ENCODE assay signal across 1 cellular context in the genomic region with DNA sequence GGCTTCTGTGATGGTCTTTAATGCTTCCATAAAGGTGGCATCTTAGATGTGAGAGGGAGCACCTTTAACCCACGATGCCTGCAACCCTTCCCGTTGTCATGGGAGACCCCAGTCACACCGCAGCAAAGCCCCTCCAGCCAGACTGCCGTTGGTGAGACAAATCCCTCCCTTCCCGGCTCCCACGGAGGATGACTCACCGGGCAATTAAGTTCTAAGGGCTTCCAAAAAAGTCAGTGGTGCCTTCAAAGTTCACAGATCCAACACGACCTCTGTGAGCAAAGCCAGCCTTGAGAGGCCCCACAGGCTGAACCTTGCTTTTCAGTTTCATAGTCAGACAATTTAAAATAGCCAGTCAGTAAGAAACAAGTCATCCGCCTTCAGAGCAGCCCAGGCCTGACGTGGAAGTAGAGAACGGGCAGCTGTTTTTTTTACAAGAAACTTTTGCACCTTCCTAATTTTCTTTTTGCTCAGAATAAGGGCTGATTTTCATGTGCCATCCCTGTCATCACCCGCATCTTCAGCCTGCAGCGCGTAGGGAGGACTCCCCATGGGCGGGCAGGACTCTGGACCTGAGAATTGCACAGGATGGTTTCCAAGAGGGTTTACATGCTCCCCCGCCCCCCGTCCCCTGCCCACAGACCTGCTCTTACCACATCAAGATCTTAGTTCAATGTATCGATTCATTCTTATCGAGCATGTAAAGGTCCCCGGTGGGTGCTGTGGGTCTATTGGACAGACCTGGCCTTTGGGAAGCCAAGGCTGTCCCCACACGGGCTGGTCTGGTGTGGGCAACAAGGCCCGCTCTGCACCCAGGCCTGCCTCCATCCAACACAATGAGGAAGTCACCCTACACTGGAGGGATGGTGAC.
TF ChIP-seq lines count a peak whose summit lies in the region.

No MANE protein-coding gene starts in this region.

TF ChIP-seq in SK-N-SH, 30 proteins besides CTCF, POLR2A, EP300 and RAD21:
- TF ChIP-seq EZH2phosphoT487 (IDR thresholded peaks at IDR 0.05; ENCODE audit: borderline replicate concordance, low read depth) (no peak), RFX5 (IDR thresholded peaks at IDR 0.05; ENCODE audit: low read length) (no peak), SIN3A (IDR thresholded peaks at IDR 0.05; ENCODE audit: borderline replicate concordance, low read depth, low read length) (no peak), NRF1 (IDR thresholded peaks at IDR 0.05; ENCODE audit: low read depth, low read length) (no peak), FOXJ3 (CRISPR knock-in tag; IDR thresholded peaks at IDR 0.05) (no peak), FOSL2 (IDR thresholded peaks at IDR 0.05; ENCODE audit: borderline replicate concordance, low read depth) (no peak), CHD2 (IDR thresholded peaks at IDR 0.05; ENCODE audit: low read length, partially characterized antibody) (no peak), NFIC (IDR thresholded peaks at IDR 0.05; ENCODE audit: borderline replicate concordance) (no peak), TEAD4 (IDR thresholded peaks at IDR 0.05; ENCODE audit: borderline replicate concordance, insufficient read depth) (no peak), SMC3 (IDR thresholded peaks at IDR 0.05; ENCODE audit: low read depth, low read length) (no peak), ZBTB33 (IDR thresholded peaks at IDR 0.05; ENCODE audit: borderline replicate concordance, low read depth) (no peak), MEF2A (IDR thresholded peaks at IDR 0.05; ENCODE audit: borderline replicate concordance, low read depth) (no peak)
